Comparison of ENCODE assay signal across 8 cellular contexts in genomic region chr17:82053556-82054263, GRCh38. TPM values are rescaled to one million over a fixed set of nuclear protein-coding genes. Genes with fewer than 3 reads are reported as not detected.
DNase-seq lines count a peak whose midpoint lies in the region; ATAC-seq and TF ChIP-seq lines count a peak whose summit lies in the region.
"Had no signal": no experiment of that assay in that cellular context is flagged by ENCODE, and none has a peak within 500 bp of the region (broad histone marks: within the 10 kb centered on the region; RNA-seq: fewer than 3 reads in every experiment).

No MANE protein-coding gene starts in this region.

- H3K4me2 ChIP-seq in HCT116 (ENCODE audit: low read length) = peak overlapping the region; percentile 89

- no peak overlapping the region for H3K27ac ChIP-seq in CD4-positive, alpha-beta memory T cell (ENCODE audit: low read depth, low read length)
- H3K27ac ChIP-seq in HCT116 (ENCODE audit: low read depth, low read length) = no peak overlapping the region; the same call in 1 of the 2 replicates

- peaks cover 0 to 4% (median 0%) of the 10 kb centered on the region in 8 donors for H3K9me3 Mint-ChIP-seq in CD4-positive, alpha-beta memory T cell
- no peaks in the 10 kb centered on the region for H3K9me3 Mint-ChIP-seq in activated naive CD8-positive, alpha-beta T cell treated with anti-CD3 and anti-CD28 coated beads, Interleukin-2, amount 50 U/mL, for 24 hours
- no peaks in the 10 kb centered on the region for H3K9me3 Mint-ChIP-seq in neural crest cell

- no peak for DNase-seq in CD4-positive, alpha-beta memory T cell
- DNase-seq in HCT116 (ENCODE audit: low read depth, low spot score) (no peak), neural crest cell (ENCODE audit: low read depth, low spot score) (no peak)
- no peak for DNase-seq in activated naive CD8-positive, alpha-beta T cell treated with anti-CD3 and anti-CD28 coated beads, Interleukin-2, amount 50 U/mL, for 24 hours
- DNase-seq: NCI-H146 had no signal

- H3K4me1 ChIP-seq in CD4-positive, alpha-beta memory T cell (ENCODE audit: insufficient read depth, low read length) = peaks cover 31% of the 10 kb centered on the region
- peaks cover 13 to 34% of the 10 kb centered on the region in 2 experiments; a peak in 3 of 4 replicates for H3K4me1 ChIP-seq in HCT116 (ENCODE audit: control insufficient read depth in 1 of 2, insufficient read depth in 2 of 2, low read length in 2 of 2)

- H3K9me2 ChIP-seq in HCT116 (ENCODE audit: insufficient read depth) = no peaks in the 10 kb centered on the region

- no peak for TF ChIP-seq RAD21 in HCT116 (IDR thresholded peaks at IDR 0.05; ENCODE audit: low read depth)

- no peaks in the 10 kb centered on the region for H3K27me3 ChIP-seq in CD4-positive, alpha-beta memory T cell (ENCODE audit: insufficient read depth, low read length)
- H3K27me3 ChIP-seq in HCT116 (ENCODE audit: insufficient read depth, low read length) = no peaks in the 10 kb centered on the region

- H3K9me3 ChIP-seq in CD4-positive, alpha-beta memory T cell (ENCODE audit: control insufficient read depth in 1 of 2, low read length in 2 of 2) = no peaks in the 10 kb centered on the region
- no peaks in the 10 kb centered on the region for H3K9me3 ChIP-seq in HCT116 (ENCODE audit: control insufficient read depth in 1 of 2, insufficient read depth in 1 of 2, low read depth in 1 of 2, low read length in 2 of 2)

- H3K9ac ChIP-seq in HCT116 (ENCODE audit: low read length) = peak overlapping the region; percentile 89; the same call in 1 of the 2 replicates

- no peak overlapping the region for H3K4me3 ChIP-seq in CD4-positive, alpha-beta memory T cell (ENCODE audit: low read length in 2 of 2)
- H3K4me3 ChIP-seq in HCT116 (replicated peaks in 1 of 2; ENCODE audit: low read depth in 1 of 2, low read length in 2 of 2) = peak overlapping the region in 1 of 2 experiments; percentile 99; a peak in 2 of 4 replicates

- no peaks in the 10 kb centered on the region; the same call in 1 of the 2 replicates for H4K20me1 ChIP-seq in HCT116 (ENCODE audit: insufficient read depth)

- no peak for TF ChIP-seq POLR2A in HCT116 (IDR thresholded peaks at IDR 0.05; ENCODE audit: borderline replicate concordance, extremely low read depth, insufficient read depth, insufficient read length)

- H3K36me3 Mint-ChIP-seq in CD4-positive, alpha-beta memory T cell = peaks cover 0 to 26% of the 10 kb centered on the region in 2 donors
- H3K36me3 Mint-ChIP-seq in activated naive CD8-positive, alpha-beta T cell treated with anti-CD3 and anti-CD28 coated beads, Interleukin-2, amount 50 U/mL, for 24 hours (ENCODE audit: low read depth) = peaks cover 5% of the 10 kb centered on the region
- H3K36me3 Mint-ChIP-seq in neural crest cell (ENCODE audit: low read depth) = no peaks in the 10 kb centered on the region

- H3K4me1 Mint-ChIP-seq in CD4-positive, alpha-beta memory T cell = peaks cover 3 to 22% (median 8%) of the 10 kb centered on the region in 4 donors
- peaks cover 18% of the 10 kb centered on the region for H3K4me1 Mint-ChIP-seq in activated naive CD8-positive, alpha-beta T cell treated with anti-CD3 and anti-CD28 coated beads, Interleukin-2, amount 50 U/mL, for 24 hours
- no peaks in the 10 kb centered on the region for H3K4me1 Mint-ChIP-seq in neural crest cell

- no TSS peak for BruUV-seq in HCT116 (replicated peaks; lab: Mats Ljungman, UMichigan)

- peak overlapping the region in 3 of 7 donors; percentile 29 to 77 (median 57) for H3K27ac Mint-ChIP-seq in CD4-positive, alpha-beta memory T cell
- H3K27ac Mint-ChIP-seq in activated naive CD8-positive, alpha-beta T cell treated with anti-CD3 and anti-CD28 coated beads, Interleukin-2, amount 50 U/mL, for 24 hours = peak overlapping the region; percentile 39
- H3K27ac Mint-ChIP-seq in neural crest cell (ENCODE audit: unreplicated experiment) = no peak overlapping the region

- ATAC-seq in HCT116 (no peak), HG03342 (IDR thresholded peaks at IDR 0.05; ENCODE audit: unreplicated experiment) (no peak), GM18868 (IDR thresholded peaks at IDR 0.05; ENCODE audit: unreplicated experiment) (no peak), HG03469 (IDR thresholded peaks at IDR 0.05; ENCODE audit: unreplicated experiment) (no peak)
- ATAC-seq in activated naive CD8-positive, alpha-beta T cell treated with anti-CD3 and anti-CD28 coated beads, Interleukin-2, amount 50 U/mL, for 24 hours = no peak

- peaks cover 29% of the 10 kb centered on the region for H3K36me3 ChIP-seq in CD4-positive, alpha-beta memory T cell (ENCODE audit: insufficient read depth, low read length)
- peaks cover 13 to 49% of the 10 kb centered on the region in 2 experiments; a peak in 3 of 4 replicates for H3K36me3 ChIP-seq in HCT116 (ENCODE audit: control insufficient read depth in 1 of 2, insufficient read depth in 2 of 2, low read length in 2 of 2)

- intact Hi-C loops in CD4-positive, alpha-beta memory T cell (cut with micrococcal nuclease) = loop anchor here (5.0 kb wide), 1 partner anchor 44 kb away; the partner anchor contains the start of gene FASN
- intact Hi-C loops in HCT116 (cut with micrococcal nuclease) = no loop called here

- H3K4me3 Mint-ChIP-seq in CD4-positive, alpha-beta memory T cell = peak overlapping the region; percentile 58 to 84 (median 76)
- peak overlapping the region; percentile 81 for H3K4me3 Mint-ChIP-seq in activated naive CD8-positive, alpha-beta T cell treated with anti-CD3 and anti-CD28 coated beads, Interleukin-2, amount 50 U/mL, for 24 hours
- H3K4me3 Mint-ChIP-seq in neural crest cell = peak overlapping the region; percentile 87

- H2AFZ ChIP-seq in HCT116 (ENCODE audit: low read depth, low read length, poor library complexity, severe bottlenecking) = no peak overlapping the region

- peaks cover 41% of the 10 kb centered on the region for H3K79me2 ChIP-seq in HCT116 (ENCODE audit: insufficient read depth, low read length)

- RAD21 ChIA-PET in HCT116 (lab: Charles Lee; ENCODE audit: low non-redundant PET in 1 of 2, low total read pairs in 2 of 2, uncharacterized antibody in 2 of 2, unreplicated experiment in 2 of 2) = interaction anchor here in 1 of 2 experiments (1.2 kb wide), 1 partner anchor 23 kb away, joined by 3 read pairs; no protein-coding TSS in a partner anchor

- H3K27me3 Mint-ChIP-seq in CD4-positive, alpha-beta memory T cell = no peaks in the 10 kb centered on the region
- no peaks in the 10 kb centered on the region for H3K27me3 Mint-ChIP-seq in activated naive CD8-positive, alpha-beta T cell treated with anti-CD3 and anti-CD28 coated beads, Interleukin-2, amount 50 U/mL, for 24 hours
- no peaks in the 10 kb centered on the region for H3K27me3 Mint-ChIP-seq in neural crest cell (ENCODE audit: low read depth)

- CTCF ChIA-PET in CD4-positive, alpha-beta memory T cell (lab: Charles Lee; ENCODE audit: partially characterized antibody) = interaction anchor here (1.9 kb wide), 1 partner anchor 16 kb away, joined by 8 read pairs; the partner anchor contains the start of gene DCXR
- CTCF ChIA-PET in HCT116 (lab: Charles Lee) = interaction anchor here (0.8 kb wide), 1 partner anchor 16 kb away, joined by 3 read pairs; the partner anchor contains the start of gene DCXR

- POLR2A ChIA-PET in CD4-positive, alpha-beta memory T cell (lab: Charles Lee; ENCODE audit: partially characterized antibody) = interaction anchor here (1.6 to 5.3 kb wide), 3 partner anchors 12 to 16 kb away, joined by 8 to 27 read pairs (median 26); partner anchors contain the start of genes DCXR and DUS1L
- POLR2A ChIA-PET in HCT116 (lab: Charles Lee) = no interaction called here

- no peak for TF ChIP-seq CTCF in HCT116 (IDR thresholded peaks at IDR 0.05 in 2 of 3, conservative IDR thresholded peaks at IDR 0.05 in 1 of 3; ENCODE audit: borderline replicate concordance in 1 of 3, insufficient read depth in 1 of 3, low read depth in 2 of 3, low read length in 2 of 3)
- no peak for TF ChIP-seq CTCF in neural crest cell (conservative IDR thresholded peaks at IDR 0.05)

TF ChIP-seq in HCT116, 20 proteins besides CTCF, POLR2A, EP300 and RAD21 (continues in another document):
- TF ChIP-seq ZNF274 (IDR thresholded peaks at IDR 0.05; ENCODE audit: low read depth, low read length) = no peak
- no peak for TF ChIP-seq ZBTB33 (IDR thresholded peaks at IDR 0.05; ENCODE audit: extremely low read depth, insufficient replicate concordance, low read length)

RNA-seq across cellular contexts. Expression of gene GPS1, which starts 2.0 kb away (rescaled TPM):
- 10 to 100 TPM; 85.1 to 89.0 TPM for total RNA-seq in CD4-positive, alpha-beta memory T cell
- polyA plus RNA-seq in CD4-positive, alpha-beta memory T cell = 100 to 1,000 TPM; 139 to 148 TPM
- 205 TPM for total RNA-seq in HCT116 (2021; ENCODE audit: unreplicated experiment)
- 154 and 156 TPM in 2 replicates for polyA plus RNA-seq in HCT116 (2012)
- total RNA-seq in neural crest cell = 154 and 156 TPM in 2 replicates

RNA-seq across cellular contexts. Expression of gene RFNG, which starts 2.1 kb away (rescaled TPM):
- 10 to 100 TPM; 37.6 to 44.0 TPM for total RNA-seq in CD4-positive, alpha-beta memory T cell
- polyA plus RNA-seq in CD4-positive, alpha-beta memory T cell = 1 to 10 TPM; 6.2 to 8.2 TPM
- total RNA-seq in HCT116 (2021; ENCODE audit: unreplicated experiment) (52.0 TPM), neural crest cell (44.5 and 46.0 TPM in 2 replicates)
- polyA plus RNA-seq in HCT116 (2012) = 53.5 and 62.2 TPM in 2 replicates

RNA-seq across cellular contexts. Expression of gene DUS1L, which starts 11.9 kb away (rescaled TPM):
- 100 to 1,000 TPM; 139 to 141 TPM for total RNA-seq in CD4-positive, alpha-beta memory T cell
- 100 to 1,000 TPM in 1 of 2 donors, 10 to 100 TPM in 1; 48.1 to 138 TPM for polyA plus RNA-seq in CD4-positive, alpha-beta memory T cell
- total RNA-seq in HCT116 (2021; ENCODE audit: unreplicated experiment) (176 TPM), neural crest cell (126 and 131 TPM in 2 replicates)
- polyA plus RNA-seq in HCT116 (2012) = 120 and 129 TPM in 2 replicates

RNA-seq across cellular contexts. Expression of gene DCXR, which starts 16.2 kb away (rescaled TPM):
- total RNA-seq in CD4-positive, alpha-beta memory T cell = 10 to 100 TPM; 65.9 to 68.2 TPM
- 100 to 1,000 TPM; 118 to 164 TPM for polyA plus RNA-seq in CD4-positive, alpha-beta memory T cell
- total RNA-seq in HCT116 (2021; ENCODE audit: unreplicated experiment) (306 TPM), neural crest cell (198 and 199 TPM in 2 replicates)
- polyA plus RNA-seq in HCT116 (2012) = 324 and 351 TPM in 2 replicates

RNA-seq across cellular contexts. Expression of gene RAC3, which starts 22.2 kb away (rescaled TPM):
- 1 to 10 TPM in 1 of 2 experiments, under 1 TPM in 1; 0.86 to 2.3 TPM for total RNA-seq in CD4-positive, alpha-beta memory T cell
- polyA plus RNA-seq in CD4-positive, alpha-beta memory T cell = under 1 TPM in 1 of 2 donors, not detected in 1; 0.44 TPM
- 120 TPM for total RNA-seq in HCT116 (2021; ENCODE audit: unreplicated experiment)
- 114 and 123 TPM in 2 replicates for polyA plus RNA-seq in HCT116 (2012)
- total RNA-seq in neural crest cell = 73.6 and 75.0 TPM in 2 replicates
